Comparison of ENCODE assay signal across 22 cellular contexts in genomic region chr2:9971890-9972289, GRCh38.
"Had no signal": no experiment of that assay in that cellular context is flagged by ENCODE, and none has a peak within 500 bp of the region (broad histone marks: within the 10 kb centered on the region; RNA-seq: fewer than 3 reads in every experiment).

No MANE protein-coding gene starts in this region.

- H3K36me3 ChIP-seq: tibial artery had no signal

- H3K27ac Mint-ChIP-seq: activated naive CD8-positive, alpha-beta T cell; activated T-cell treated with anti-CD3 and anti-CD28 coated beads, Interleukin-2, amount 50 U/mL, for 72 hours; immature natural killer cell; naive thymus-derived CD4-positive, alpha-beta T cell; stimulated activated memory B cell treated with anti-CD40 and anti-IgM and Interleukin-4, amounts not matched to agents 10 μg/mL and 1 μg/mL and 100 μg/mL, for 72 hours; stimulated activated naive CD8-positive, alpha-beta T cell treated with anti-CD3 and anti-CD28 coated beads, Interleukin-15, amount 100 ng/mL, for 72 hours had no signal

- H3K36me3 Mint-ChIP-seq: activated naive CD8-positive, alpha-beta T cell; naive thymus-derived CD4-positive, alpha-beta T cell; stimulated activated memory B cell treated with anti-CD40 and anti-IgM and Interleukin-4, amounts not matched to agents 10 μg/mL and 1 μg/mL and 100 μg/mL, for 72 hours had no signal

- H3K9me3 Mint-ChIP-seq: activated T-cell treated with anti-CD3 and anti-CD28 coated beads, Interleukin-2, amount 50 U/mL, for 72 hours; immature natural killer cell; mesothelial cell of epicardium; neural crest cell; stimulated activated memory B cell treated with anti-CD40 and anti-IgM and Interleukin-4, amounts not matched to agents 10 μg/mL and 1 μg/mL and 100 μg/mL, for 72 hours; stimulated activated naive CD8-positive, alpha-beta T cell treated with anti-CD3 and anti-CD28 coated beads, Interleukin-15, amount 100 ng/mL, for 72 hours had no signal

- H3K27me3 ChIP-seq: tibial artery had no signal

- H3K4me3 Mint-ChIP-seq: activated naive CD8-positive, alpha-beta T cell; activated T-cell treated with anti-CD3 and anti-CD28 coated beads, Interleukin-2, amount 50 U/mL, for 72 hours; immature natural killer cell; mesothelial cell of epicardium; naive thymus-derived CD4-positive, alpha-beta T cell; neural crest cell; stimulated activated memory B cell treated with anti-CD40 and anti-IgM and Interleukin-4, amounts not matched to agents 10 μg/mL and 1 μg/mL and 100 μg/mL, for 72 hours; stimulated activated naive CD8-positive, alpha-beta T cell treated with anti-CD3 and anti-CD28 coated beads, Interleukin-15, amount 100 ng/mL, for 72 hours had no signal

- DNase-seq: activated CD4-positive, alpha-beta T cell treated with anti-CD3 and anti-CD28 coated beads for 4 hours; activated CD4-positive, alpha-beta T cell treated with anti-CD3 and anti-CD28 coated beads, Interleukin-2, amount 50 U/mL, for 4 hours; activated naive CD4-positive, alpha-beta T cell; activated T-cell treated with anti-CD3 and anti-CD28 coated beads for 4 hours; activated T-cell treated with anti-CD3 and anti-CD28 coated beads, Interleukin-2, amount 50 U/mL, for 72 hours; effector CD8-positive, alpha-beta T cell; immature natural killer cell; kidney; left colon; naive thymus-derived CD4-positive, alpha-beta T cell; posterior cingulate gyrus; right cardiac atrium; stimulated activated CD4-positive, alpha-beta T cell treated with anti-CD3 and anti-CD28 coated beads, Interleukin-12 subunit alpha, Interleukin-12 subunit beta, amount 100 ng/mL, for 4 hours; stimulated activated CD4-positive, alpha-beta T cell treated with anti-CD3 and anti-CD28 coated beads, Interleukin-4, amount 100 ng/mL, for 1 hour; stimulated activated naive CD8-positive, alpha-beta T cell treated with anti-CD3 and anti-CD28 coated beads, Interleukin-15, amount 100 ng/mL, for 72 hours; substantia nigra; T-helper 9 cell; tibial artery had no signal

- H3K4me3 ChIP-seq: tibial artery had no signal

- ATAC-seq: activated T-cell treated with anti-CD3 and anti-CD28 coated beads, Interleukin-2, amount 50 U/mL, for 72 hours; naive thymus-derived CD4-positive, alpha-beta T cell; right cardiac atrium; stimulated activated memory B cell treated with anti-CD40 and anti-IgM and Interleukin-4, amounts not matched to agents 10 μg/mL and 1 μg/mL and 100 μg/mL, for 72 hours; stimulated activated naive CD8-positive, alpha-beta T cell treated with anti-CD3 and anti-CD28 coated beads, Interleukin-15, amount 100 ng/mL, for 72 hours had no signal

- H3K27me3 Mint-ChIP-seq: activated naive CD8-positive, alpha-beta T cell; stimulated activated naive CD8-positive, alpha-beta T cell treated with anti-CD3 and anti-CD28 coated beads, Interleukin-15, amount 100 ng/mL, for 72 hours had no signal

- H3K9me3 ChIP-seq: tibial artery had no signal
